ENCODE assay signal across 15 cellular contexts in genomic region chr7:74307738-74308505, GRCh38. TPM values are rescaled to one million over a fixed set of nuclear protein-coding genes. Genes with fewer than 3 reads are reported as not detected.
DNase-seq lines count a peak whose midpoint lies in the region; ATAC-seq, FAIRE-seq and TF ChIP-seq lines count a peak whose summit lies in the region.
"Had no signal": no experiment of that assay in that cellular context is flagged by ENCODE, and none has a peak within 500 bp of the region (broad histone marks: within the 10 kb centered on the region; RNA-seq: fewer than 3 reads in every experiment).

No MANE protein-coding gene starts in this region.

- no peak overlapping the region for H2AFZ ChIP-seq in GM23338
- H2AFZ ChIP-seq in astrocyte (ENCODE audit: low read depth, low read length) = no peak overlapping the region
- H2AFZ ChIP-seq in GM23248 = no peak overlapping the region

- peaks cover 3% of the 10 kb centered on the region for H3K27me3 Mint-ChIP-seq in GM23338 (ENCODE audit: insufficient read depth, low read depth, poor library complexity)
- no peaks in the 10 kb centered on the region for H3K27me3 Mint-ChIP-seq in astrocyte (ENCODE audit: low read depth, unreplicated experiment)

- H3K79me2 ChIP-seq in GM23338 (replicated peaks; ENCODE audit: insufficient read depth) = peaks cover 54% of the 10 kb centered on the region
- peaks cover 62% of the 10 kb centered on the region for H3K79me2 ChIP-seq in astrocyte (ENCODE audit: insufficient read depth, low read length)
- peaks cover 99% of the 10 kb centered on the region for H3K79me2 ChIP-seq in GM23248 (ENCODE audit: insufficient read depth)

- no peaks in the 10 kb centered on the region for H3K9me2 ChIP-seq in GM23338 (ENCODE audit: insufficient read depth)
- H3K9me2 ChIP-seq in GM23248 (ENCODE audit: insufficient read depth) = no peaks in the 10 kb centered on the region

- H3K9me3 Mint-ChIP-seq in GM23338 = no peaks in the 10 kb centered on the region
- H3K9me3 Mint-ChIP-seq in astrocyte (ENCODE audit: unreplicated experiment) = no peaks in the 10 kb centered on the region
- H3K9me3 Mint-ChIP-seq: nephron had no signal

- intact Hi-C loops in mucosa of descending colon (cut with DNase I, micrococcal nuclease) = no loop called here

- no peak for TF ChIP-seq CTCF in 22Rv1 (IDR thresholded peaks at IDR 0.05)
- TF ChIP-seq CTCF in GM23338 (conservative IDR thresholded peaks at IDR 0.05; ENCODE audit: low read depth in 2 of 2) = no peak
- no peak for TF ChIP-seq CTCF in astrocyte (IDR thresholded peaks at IDR 0.05; ENCODE audit: insufficient read depth, low read depth, low read length)
- TF ChIP-seq CTCF in mucosa of descending colon (IDR thresholded peaks at IDR 0.05) = no peak

- H3K4me2 ChIP-seq in GM23338 = no peak overlapping the region
- H3K4me2 ChIP-seq in astrocyte (ENCODE audit: low read length) = no peak overlapping the region
- no peak overlapping the region for H3K4me2 ChIP-seq in GM23248 (ENCODE audit: unreplicated experiment)

- H3K4me1 Mint-ChIP-seq in GM23338 (peaks cover 10% of the 10 kb centered on the region; the same call in 2 of the 3 replicates), astrocyte (ENCODE audit: low read depth, unreplicated experiment) (peaks cover 6% of the 10 kb centered on the region)

- H3F3A ChIP-seq in GM23338 (replicated peaks; ENCODE audit: low read depth) = no peaks in the 10 kb centered on the region
- no peaks in the 10 kb centered on the region for H3F3A ChIP-seq in GM23248 (ENCODE audit: insufficient read depth)

- ATAC-seq in GM23338 (no peak), mucosa of descending colon (peak; percentile 11), GM21825 (IDR thresholded peaks at IDR 0.05; ENCODE audit: unreplicated experiment) (no peak)

- H4K20me1 ChIP-seq in GM23338 (replicated peaks; ENCODE audit: insufficient read depth) = peaks cover 20% of the 10 kb centered on the region
- peaks cover 73% of the 10 kb centered on the region for H4K20me1 ChIP-seq in astrocyte (ENCODE audit: insufficient read depth, low read length)
- no peaks in the 10 kb centered on the region for H4K20me1 ChIP-seq in GM23248 (ENCODE audit: insufficient read depth)

- H3K36me3 Mint-ChIP-seq in GM23338 (ENCODE audit: low read depth) (peaks cover 6% of the 10 kb centered on the region; the same call in 2 of the 3 replicates), astrocyte (ENCODE audit: low read depth, unreplicated experiment) (peaks cover 6% of the 10 kb centered on the region)

- H3K27ac Mint-ChIP-seq in GM23338 = 0 out of 2 replicates have a peak overlapping the region, but pooled peaks have one; percentile 46
- peak overlapping the region; percentile 53 for H3K27ac Mint-ChIP-seq in astrocyte (ENCODE audit: unreplicated experiment)

- no peaks in the 10 kb centered on the region for H3K36me3 ChIP-seq in GM23338 (ENCODE audit: insufficient read depth)
- no peaks in the 10 kb centered on the region for H3K36me3 ChIP-seq in astrocyte (ENCODE audit: insufficient read depth, low read length)
- H3K36me3 ChIP-seq in mucosa of descending colon (ENCODE audit: low read depth) = no peaks in the 10 kb centered on the region
- no peaks in the 10 kb centered on the region; the same call in 1 of the 2 replicates for H3K36me3 ChIP-seq in GM23248 (ENCODE audit: low read depth)
- H3K36me3 ChIP-seq: lower lobe of right lung had no signal

- FAIRE-seq in astrocyte (lab: Jason Lieb, UNC) = no peak
- FAIRE-seq: HTR-8/SVneo had no signal

- no peaks in the 10 kb centered on the region for H3K9me3 ChIP-seq in astrocyte (ENCODE audit: insufficient read depth, low read depth, low read length)
- H3K9me3 ChIP-seq in mucosa of descending colon = no peaks in the 10 kb centered on the region
- H3K9me3 ChIP-seq in GM23248 (ENCODE audit: low read depth) = no peaks in the 10 kb centered on the region
- H3K9me3 ChIP-seq: lower lobe of right lung had no signal

- H3K9ac ChIP-seq in astrocyte (ENCODE audit: low read length) = no peak overlapping the region
- no peak overlapping the region for H3K9ac ChIP-seq in GM23248

- no peak overlapping the region for H3K4me3 ChIP-seq in GM23338
- H3K4me3 ChIP-seq in astrocyte (ENCODE audit: insufficient read depth, low read depth, low read length) = no peak overlapping the region
- H3K4me3 ChIP-seq in mucosa of descending colon = no peak overlapping the region
- H3K4me3 ChIP-seq in GM23248 = no peak overlapping the region

- no peak overlapping the region for H3K4me3 Mint-ChIP-seq in GM23338
- no peak overlapping the region for H3K4me3 Mint-ChIP-seq in astrocyte (ENCODE audit: unreplicated experiment)
- H3K4me3 Mint-ChIP-seq: nephron had no signal

- H3K27me3 ChIP-seq in GM23338 (ENCODE audit: insufficient read depth) (no peaks in the 10 kb centered on the region), astrocyte (ENCODE audit: insufficient read depth, low read length) (no peaks in the 10 kb centered on the region), GM23248 (replicated peaks; ENCODE audit: insufficient read depth) (no peaks in the 10 kb centered on the region)

- H3K4me1 ChIP-seq in GM23338 (ENCODE audit: insufficient read depth) (peaks cover 7% of the 10 kb centered on the region; the same call in 1 of the 2 replicates), astrocyte (ENCODE audit: insufficient read depth, low read length) (peaks cover 16% of the 10 kb centered on the region), mucosa of descending colon (ENCODE audit: low read depth) (peaks cover 14% of the 10 kb centered on the region), GM23248 (ENCODE audit: insufficient read depth) (peaks cover 11% of the 10 kb centered on the region)

- in situ Hi-C loops in GM23248 (cut with MboI) = no loop called here

- DNase-seq in GM23338 (ENCODE audit: low spot score) = no peak
- DNase-seq in astrocyte (ENCODE audit: low read depth) = no peak
- DNase-seq in mucosa of descending colon = no peak
- no peak for DNase-seq in hippocampal formation (lab: John Stamatoyannopoulos, UW)
- DNase-seq in GM23248 = no peak
- no peak for DNase-seq in NCI-H345 treated with DMSO at 0.1 percent for 48 hours (lab: John Stamatoyannopoulos, UW; ENCODE audit: unreplicated experiment)
- DNase-seq: foreskin melanocyte, HFFc6, lower lobe of right lung, MM.1S, NCI-H187 treated with DMSO at 0.1 percent for 48 hours had no signal

- H3K27ac ChIP-seq in 22Rv1 (peak overlapping the region; percentile 25; the same call in 1 of the 2 replicates), GM23338 (ENCODE audit: low read depth) (no peak overlapping the region), astrocyte (ENCODE audit: low read depth, low read length) (no peak overlapping the region), GM23248 (no peak overlapping the region)
- H3K27ac ChIP-seq: lower lobe of right lung had no signal

- WGBS in GM23248 (ENCODE audit: low coverage in 1 of 2, low lambda C conversion rate in 2 of 2, missing lambda C conversion rate in 2 of 2), 2 experiments = 86 to 87% methylated on average over 10 of the region's 10 CpGs

TF ChIP-seq in GM23338, 12 proteins besides CTCF, POLR2A, EP300 and RAD21:
- TF ChIP-seq STAT1 (IDR thresholded peaks at IDR 0.05; ENCODE audit: unreplicated experiment) (no peak), NANOG (IDR thresholded peaks at IDR 0.05; ENCODE audit: borderline replicate concordance) (no peak)
- TF ChIP-seq, protein P1, sequence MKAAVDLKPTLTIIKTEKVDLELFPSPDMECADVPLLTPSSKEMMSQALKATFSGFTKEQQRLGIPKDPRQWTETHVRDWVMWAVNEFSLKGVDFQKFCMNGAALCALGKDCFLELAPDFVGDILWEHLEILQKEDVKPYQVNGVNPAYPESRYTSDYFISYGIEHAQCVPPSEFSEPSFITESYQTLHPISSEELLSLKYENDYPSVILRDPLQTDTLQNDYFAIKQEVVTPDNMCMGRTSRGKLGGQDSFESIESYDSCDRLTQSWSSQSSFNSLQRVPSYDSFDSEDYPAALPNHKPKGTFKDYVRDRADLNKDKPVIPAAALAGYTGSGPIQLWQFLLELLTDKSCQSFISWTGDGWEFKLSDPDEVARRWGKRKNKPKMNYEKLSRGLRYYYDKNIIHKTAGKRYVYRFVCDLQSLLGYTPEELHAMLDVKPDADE (IDR thresholded peaks at IDR 0.05) = no peak

RNA-seq across cellular contexts. Expression of gene CLIP2, which starts 18.7 kb away (rescaled TPM):
- 45.2 and 51.9 TPM in 2 replicates for total RNA-seq in GM23338 (2014; rRNA removed; shearing (Covaris generic))
- polyA plus RNA-seq in GM23338 (2016; fragmentation: Nextera tagmentation; extraction: Ambion mirVana) (7.2 and 8.1 TPM in 2 replicates), GM23248 (2016; fragmentation: Nextera tagmentation; extraction: Ambion mirVana) (13.0 and 13.2 TPM in 2 replicates)
- total RNA-seq in astrocyte (31.4 and 35.4 TPM in 2 replicates), mucosa of descending colon (10 to 100 TPM; 57.6 to 77.7 (median 67.1) TPM)
- total RNA-seq in GM23248 (2014; rRNA removed; shearing (Covaris generic)) = 40.7 and 49.4 TPM in 2 replicates

RNA-seq across cellular contexts. Expression of gene RFC2, which starts 53.7 kb away (rescaled TPM):
- 62.4 and 75.2 TPM in 2 replicates for total RNA-seq in GM23338 (2014; rRNA removed; shearing (Covaris generic))
- polyA plus RNA-seq in GM23338 (2016; fragmentation: Nextera tagmentation; extraction: Ambion mirVana) (55.3 and 56.4 TPM in 2 replicates), GM23248 (2016; fragmentation: Nextera tagmentation; extraction: Ambion mirVana) (33.2 and 34.6 TPM in 2 replicates)
- total RNA-seq in astrocyte (10.3 and 12.3 TPM in 2 replicates), mucosa of descending colon (10 to 100 TPM; 14.8 to 23.7 (median 15.9) TPM)
- total RNA-seq in GM23248 (2014; rRNA removed; shearing (Covaris generic)) = 15.9 and 23.1 TPM in 2 replicates
